Comparison of ENCODE assay signal across 1 cellular context in genomic region chr17:77546772-77547201, GRCh38.
TF ChIP-seq lines count a peak whose summit lies in the region.

No MANE protein-coding gene starts in this region.

TF ChIP-seq in IMR-90, 13 proteins besides CTCF, POLR2A, EP300 and RAD21 (continued from another document):
- no peak for TF ChIP-seq MAZ (IDR thresholded peaks at IDR 0.05; ENCODE audit: borderline replicate concordance, low read depth, low read length)
- TF ChIP-seq CHD1 (IDR thresholded peaks at IDR 0.05; ENCODE audit: low read depth, low read length): no peak
- TF ChIP-seq FOS (IDR thresholded peaks at IDR 0.05; ENCODE audit: low read depth, low read length): no peak
- TF ChIP-seq SMC3 (IDR thresholded peaks at IDR 0.05; ENCODE audit: low read depth, low read length): no peak
